Comparison of ENCODE assay signal across 34 cellular contexts in genomic region chr1:199875337-199875736, GRCh38.
"Had no signal": no experiment of that assay in that cellular context is flagged by ENCODE, and none has a peak within 500 bp of the region (broad histone marks: within the 10 kb centered on the region; RNA-seq: fewer than 3 reads in every experiment).

No MANE protein-coding gene starts in this region.

- H3K36me3 ChIP-seq: brain microvascular endothelial cell, breast epithelium had no signal

- H3K4me3 ChIP-seq: body of pancreas, breast epithelium had no signal

- H3K9me3 Mint-ChIP-seq: activated CD4-positive, alpha-beta T cell treated with anti-CD3 and anti-CD28 coated beads, Interleukin-2, amount 10 ng/mL, durations not matched to agents 7 days and 5 days; activated naive CD4-positive, alpha-beta T cell treated with anti-CD3 and anti-CD28 coated beads, Interleukin-2, amount 10 ng/mL, durations not matched to agents 7 days and 5 days; activated naive CD4-positive, alpha-beta T cell treated with anti-CD3 and anti-CD28 coated beads, Interleukin-2, amount 50 U/mL, for 24 hours; activated T-cell treated with anti-CD3 and anti-CD28 coated beads, Interleukin-2, amount 50 U/mL, for 24 hours; activated T-helper 2 cell treated with anti-CD3 and anti-CD28 coated beads, Interferon-gamma antibody, Interleukin-2, Interleukin-4, amounts not matched to agents 10 μg/mL and 5 μg/mL and 100 μg/mL, durations not matched to agents 14 hours and 24 hours and 36 hours; T-helper 1 cell treated with Interleukin-12 subunit alpha and Interleukin-12 subunit beta and Interleukin-4 antibody, amounts not matched to agents 30 μg/mL and 1 μg/mL, for 36 hours; T-helper 2 cell treated with Interferon-gamma antibody and Interleukin-4, amounts not matched to agents 5 μg/mL and 100 μg/mL, for 36 hours had no signal

- H3K27me3 ChIP-seq: body of pancreas, brain microvascular endothelial cell, breast epithelium had no signal

- H3K27ac Mint-ChIP-seq: activated CD4-positive, alpha-beta memory T cell treated with anti-CD3 and anti-CD28 coated beads for 36 hours; activated CD4-positive, alpha-beta T cell treated with anti-CD3 and anti-CD28 coated beads for 36 hours; activated CD4-positive, alpha-beta T cell treated with anti-CD3 and anti-CD28 coated beads, Interleukin-2, amount 10 ng/mL, durations not matched to agents 7 days and 5 days; activated CD8-positive, alpha-beta memory T cell treated with anti-CD3 and anti-CD28 coated beads, Interleukin-2, amount 10 ng/mL, durations not matched to agents 7 days and 5 days; activated CD8-positive, alpha-beta T cell treated with anti-CD3 and anti-CD28 coated beads, Interleukin-2, amount 10 ng/mL, durations not matched to agents 7 days and 5 days; activated naive CD4-positive, alpha-beta T cell treated with anti-CD3 and anti-CD28 coated beads, Interleukin-2, amount 10 ng/mL, durations not matched to agents 7 days and 5 days; activated naive CD4-positive, alpha-beta T cell treated with anti-CD3 and anti-CD28 coated beads, Interleukin-2, amount 50 U/mL, for 24 hours; activated naive CD8-positive, alpha-beta T cell; activated naive CD8-positive, alpha-beta T cell treated with anti-CD3 and anti-CD28 coated beads, Interleukin-2, amount 10 ng/mL, durations not matched to agents 7 days and 5 days; activated naive CD8-positive, alpha-beta T cell treated with anti-CD3 and anti-CD28 coated beads, Interleukin-2, amount 50 U/mL, for 24 hours; activated T-cell treated with anti-CD3 and anti-CD28 coated beads, Interleukin-2, amount 50 U/mL, for 24 hours; activated T-helper 2 cell treated with anti-CD3 and anti-CD28 coated beads, Interferon-gamma antibody, Interleukin-2, Interleukin-4, amounts not matched to agents 10 μg/mL and 5 μg/mL and 100 μg/mL, durations not matched to agents 14 hours and 24 hours and 36 hours; T-helper 1 cell treated with Interleukin-12 subunit alpha and Interleukin-12 subunit beta and Interleukin-4 antibody, amounts not matched to agents 30 μg/mL and 1 μg/mL, for 36 hours; T-helper 2 cell treated with Interferon-gamma antibody and Interleukin-4, amounts not matched to agents 5 μg/mL and 100 μg/mL, for 36 hours had no signal

- H3K4me1 ChIP-seq: body of pancreas, breast epithelium had no signal

- H3K27ac ChIP-seq: body of pancreas, brain microvascular endothelial cell, breast epithelium, VCaP had no signal

- H3K9me3 ChIP-seq: body of pancreas, breast epithelium had no signal

- H3K36me3 Mint-ChIP-seq: activated CD4-positive, alpha-beta memory T cell treated with anti-CD3 and anti-CD28 coated beads for 36 hours; activated CD8-positive, alpha-beta memory T cell treated with anti-CD3 and anti-CD28 coated beads, Interleukin-2, amount 10 ng/mL, durations not matched to agents 7 days and 5 days; activated naive CD4-positive, alpha-beta T cell treated with anti-CD3 and anti-CD28 coated beads, Interleukin-2, amount 10 ng/mL, durations not matched to agents 7 days and 5 days; activated naive CD4-positive, alpha-beta T cell treated with anti-CD3 and anti-CD28 coated beads, Interleukin-2, amount 50 U/mL, for 24 hours; activated naive CD8-positive, alpha-beta T cell; activated naive CD8-positive, alpha-beta T cell treated with anti-CD3 and anti-CD28 coated beads, Interleukin-2, amount 10 ng/mL, durations not matched to agents 7 days and 5 days had no signal

- DNase-seq: activated CD4-positive, alpha-beta memory T cell treated with anti-CD3 and anti-CD28 coated beads for 36 hours; activated CD4-positive, alpha-beta T cell treated with anti-CD3 and anti-CD28 coated beads for 1 hour; activated CD4-positive, alpha-beta T cell treated with anti-CD3 and anti-CD28 coated beads for 36 hours; activated CD4-positive, alpha-beta T cell treated with anti-CD3 and anti-CD28 coated beads for 48 hours; activated CD4-positive, alpha-beta T cell treated with anti-CD3 and anti-CD28 coated beads, Interleukin-2, amount 10 ng/mL, durations not matched to agents 7 days and 5 days; activated CD4-positive, alpha-beta T cell treated with anti-CD3 and anti-CD28 coated beads, Interleukin-2, amount 50 U/mL, for 4 hours; activated CD4-positive, CD25-positive, alpha-beta regulatory T cell; activated CD8-positive, alpha-beta memory T cell treated with anti-CD3 and anti-CD28 coated beads for 24 hours; activated CD8-positive, alpha-beta memory T cell treated with anti-CD3 and anti-CD28 coated beads, Interleukin-2, amount 10 ng/mL, durations not matched to agents 7 days and 5 days; activated CD8-positive, alpha-beta memory T cell treated with anti-CD3 and anti-CD28 coated beads, Interleukin-2, amount 50 U/mL, for 48 hours; activated CD8-positive, alpha-beta T cell treated with anti-CD3 and anti-CD28 coated beads, Interleukin-2, amount 10 ng/mL, durations not matched to agents 7 days and 5 days; activated effector memory CD4-positive, alpha-beta T cell treated with Interleukin-2 at 50 U/mL for 16 hours; activated gamma-delta T cell; activated naive CD4-positive, alpha-beta T cell treated with anti-CD3 and anti-CD28 coated beads, Interleukin-2, amount 10 ng/mL, durations not matched to agents 7 days and 5 days; activated naive CD4-positive, alpha-beta T cell treated with Interleukin-2 at 50 U/mL for 16 hours; activated naive CD8-positive, alpha-beta T cell treated with anti-CD3 and anti-CD28 coated beads, Interleukin-2, amount 10 ng/mL, durations not matched to agents 7 days and 5 days; activated naive CD8-positive, alpha-beta T cell treated with anti-CD3 and anti-CD28 coated beads, Interleukin-2, amount 50 U/mL, for 24 hours; activated T-cell treated with anti-CD3 and anti-CD28 coated beads, Interleukin-2, amount 50 U/mL, for 24 hours; activated T-cell treated with anti-CD3 and anti-CD28 coated beads, Interleukin-2, amount 50 U/mL, for 48 hours; aorta; body of pancreas; brain microvascular endothelial cell; central memory CD4-positive, alpha-beta T cell; T-helper 1 cell; T-helper 2 cell; T-helper 9 cell had no signal

- ATAC-seq: activated CD4-positive, alpha-beta T cell treated with anti-CD3 and anti-CD28 coated beads for 36 hours; activated CD4-positive, CD25-positive, alpha-beta regulatory T cell treated with anti-CD3 and anti-CD28 coated beads, Interleukin-2, amount 50 U/mL, for 24 hours; activated CD8-positive, alpha-beta memory T cell treated with anti-CD3 and anti-CD28 coated beads, Interleukin-2, amount 10 ng/mL, durations not matched to agents 7 days and 5 days; activated CD8-positive, alpha-beta T cell treated with anti-CD3 and anti-CD28 coated beads, Interleukin-2, amount 10 ng/mL, durations not matched to agents 7 days and 5 days; activated naive CD8-positive, alpha-beta T cell treated with anti-CD3 and anti-CD28 coated beads, Interleukin-2, amount 50 U/mL, for 24 hours; body of pancreas had no signal

- H3K4me3 Mint-ChIP-seq: activated CD4-positive, alpha-beta memory T cell treated with anti-CD3 and anti-CD28 coated beads for 36 hours; activated CD4-positive, alpha-beta T cell treated with anti-CD3 and anti-CD28 coated beads for 36 hours; activated CD4-positive, alpha-beta T cell treated with anti-CD3 and anti-CD28 coated beads, Interleukin-2, amount 10 ng/mL, durations not matched to agents 7 days and 5 days; activated CD8-positive, alpha-beta memory T cell treated with anti-CD3 and anti-CD28 coated beads, Interleukin-2, amount 10 ng/mL, durations not matched to agents 7 days and 5 days; activated CD8-positive, alpha-beta T cell treated with anti-CD3 and anti-CD28 coated beads, Interleukin-2, amount 10 ng/mL, durations not matched to agents 7 days and 5 days; activated naive CD4-positive, alpha-beta T cell treated with anti-CD3 and anti-CD28 coated beads, Interleukin-2, amount 10 ng/mL, durations not matched to agents 7 days and 5 days; activated naive CD4-positive, alpha-beta T cell treated with anti-CD3 and anti-CD28 coated beads, Interleukin-2, amount 50 U/mL, for 24 hours; activated naive CD8-positive, alpha-beta T cell; activated naive CD8-positive, alpha-beta T cell treated with anti-CD3 and anti-CD28 coated beads, Interleukin-2, amount 10 ng/mL, durations not matched to agents 7 days and 5 days; activated naive CD8-positive, alpha-beta T cell treated with anti-CD3 and anti-CD28 coated beads, Interleukin-2, amount 50 U/mL, for 24 hours; activated T-cell treated with anti-CD3 and anti-CD28 coated beads, Interleukin-2, amount 50 U/mL, for 24 hours; T-helper 1 cell treated with Interleukin-12 subunit alpha and Interleukin-12 subunit beta and Interleukin-4 antibody, amounts not matched to agents 30 μg/mL and 1 μg/mL, for 36 hours; T-helper 2 cell treated with Interferon-gamma antibody and Interleukin-4, amounts not matched to agents 5 μg/mL and 100 μg/mL, for 36 hours had no signal

- H3K4me1 Mint-ChIP-seq: activated CD4-positive, alpha-beta T cell treated with anti-CD3 and anti-CD28 coated beads for 36 hours; activated CD4-positive, alpha-beta T cell treated with anti-CD3 and anti-CD28 coated beads, Interleukin-2, amount 10 ng/mL, durations not matched to agents 7 days and 5 days; activated CD8-positive, alpha-beta memory T cell treated with anti-CD3 and anti-CD28 coated beads, Interleukin-2, amount 10 ng/mL, durations not matched to agents 7 days and 5 days; activated naive CD4-positive, alpha-beta T cell treated with anti-CD3 and anti-CD28 coated beads, Interleukin-2, amount 10 ng/mL, durations not matched to agents 7 days and 5 days; activated naive CD4-positive, alpha-beta T cell treated with anti-CD3 and anti-CD28 coated beads, Interleukin-2, amount 50 U/mL, for 24 hours; activated naive CD8-positive, alpha-beta T cell treated with anti-CD3 and anti-CD28 coated beads, Interleukin-2, amount 10 ng/mL, durations not matched to agents 7 days and 5 days had no signal
